8 cellular contexts compared by ENCODE assay signal in genomic region chr4:1166509-1167243, GRCh38. TPM values are rescaled to one million over a fixed set of nuclear protein-coding genes. Genes with fewer than 3 reads are reported as not detected.
A peak's percentile ranks its signal among the peaks of the same experiment; 100 is the strongest.
DNase-seq lines count a peak whose midpoint lies in the region; ATAC-seq and TF ChIP-seq lines count a peak whose summit lies in the region.

No MANE protein-coding gene starts in this region.

- peak overlapping the region in 1 of 59 donors; percentile 74 for H3K27ac ChIP-seq in dorsolateral prefrontal cortex

- POLR2A ChIA-PET in GM10248 (lab: Yijun Ruan, JAX) = no interaction called here

- no peak for TF ChIP-seq CTCF in LNCaP clone FGC (IDR thresholded peaks at IDR 0.05; ENCODE audit: control insufficient read depth, extremely low read depth, insufficient read depth)
- TF ChIP-seq CTCF in dorsolateral prefrontal cortex (IDR thresholded peaks at IDR 0.05 in 54 of 56, conservative IDR thresholded peaks at IDR 0.05 in 2 of 56; ENCODE audit: low read depth in 1 of 56, partially characterized antibody in 56 of 56) = no peak
- no peak for TF ChIP-seq CTCF in progenitor cell of endocrine pancreas (IDR thresholded peaks at IDR 0.05; ENCODE audit: unreplicated experiment)
- TF ChIP-seq CTCF in GM10248 (IDR thresholded peaks at IDR 0.05; ENCODE audit: control extremely low read depth, extremely low read depth, low read depth, missing control alignments) = no peak

- H3K4me1 Mint-ChIP-seq in progenitor cell of endocrine pancreas (ENCODE audit: low read depth) = peaks cover 2% of the 10 kb centered on the region

- H3K4me3 ChIP-seq in LNCaP clone FGC (ENCODE audit: low read depth, low read length) (peak overlapping the region; percentile 57), dorsolateral prefrontal cortex (peak overlapping the region in 50 of 59 donors; percentile 55 to 98 (median 68))

- H3K27ac Mint-ChIP-seq in progenitor cell of endocrine pancreas = no peak overlapping the region

- H3K27me3 ChIP-seq in dorsolateral prefrontal cortex = peaks cover 0 to 28% (median 20%) of the 10 kb centered on the region in 45 donors

- DNase-seq in LNCaP clone FGC (ENCODE audit: low read depth) (no peak), dorsolateral prefrontal cortex (no peak), progenitor cell of endocrine pancreas (ENCODE audit: low spot score, unreplicated experiment) (no peak), NCI-H82 treated with DMSO at 0.1 percent for 48 hours (lab: John Stamatoyannopoulos, UW; ENCODE audit: unreplicated experiment) (no peak), GM19240 (ENCODE audit: insufficient read length, low spot score) (no peak), dermis blood vessel endothelial cell (no peak), GM10248 (ENCODE audit: extremely low spot score) (no peak)

- no peaks in the 10 kb centered on the region for H3K36me3 Mint-ChIP-seq in progenitor cell of endocrine pancreas (ENCODE audit: insufficient read depth)

- H3K27me3 Mint-ChIP-seq in progenitor cell of endocrine pancreas = peaks cover 47% of the 10 kb centered on the region

- peak; percentile 3 for ATAC-seq in GM18868 (IDR thresholded peaks at IDR 0.05; ENCODE audit: unreplicated experiment)

- CTCF ChIA-PET in GM10248 (lab: Yijun Ruan, JAX) = interaction anchor here (0.8 to 4.5 kb wide), 20 partner anchors 8 to 180 kb away, joined by 3 to 30 read pairs (median 5); partner anchors contain the start of genes CTBP1, MAEA and UVSSA

- H3K4me3 Mint-ChIP-seq in progenitor cell of endocrine pancreas (ENCODE audit: low read depth) = peak overlapping the region; percentile 60

- intact Hi-C loops in dorsolateral prefrontal cortex (cut with DNase I) = loop anchor here (2.0 to 10.0 kb wide), 5 partner anchors 80 to 188 kb away; partner anchors contain the start of genes CTBP1 (in 1 of the 2) and UVSSA (in 1 of the 2)

- no peaks in the 10 kb centered on the region for H3K9me3 Mint-ChIP-seq in progenitor cell of endocrine pancreas (ENCODE audit: low read depth)

RNA-seq across cellular contexts. Expression of gene SPON2, which starts 5.7 kb away (rescaled TPM):
- total RNA-seq in dorsolateral prefrontal cortex (10 to 100 TPM in 84 of 120 experiments, 1 to 10 TPM in 36; 1.9 to 49.7 (median 13.0) TPM), progenitor cell of endocrine pancreas (1.9 and 2.2 TPM in 2 replicates), dermis blood vessel endothelial cell (0.65 and 1.5 TPM in 2 replicates)

RNA-seq across cellular contexts. Expression of gene RNF212, which starts 53.3 kb away (rescaled TPM):
- total RNA-seq in dorsolateral prefrontal cortex (10 to 100 TPM in 6 of 120 experiments, 1 to 10 TPM in 113, under 1 TPM in 1; 0.96 to 14.7 (median 5.2) TPM), progenitor cell of endocrine pancreas (11.2 and 11.6 TPM in 2 replicates), dermis blood vessel endothelial cell (0.85 and 1.1 TPM in 2 replicates)
